18 cellular contexts compared by ENCODE assay signal in the genomic region with DNA sequence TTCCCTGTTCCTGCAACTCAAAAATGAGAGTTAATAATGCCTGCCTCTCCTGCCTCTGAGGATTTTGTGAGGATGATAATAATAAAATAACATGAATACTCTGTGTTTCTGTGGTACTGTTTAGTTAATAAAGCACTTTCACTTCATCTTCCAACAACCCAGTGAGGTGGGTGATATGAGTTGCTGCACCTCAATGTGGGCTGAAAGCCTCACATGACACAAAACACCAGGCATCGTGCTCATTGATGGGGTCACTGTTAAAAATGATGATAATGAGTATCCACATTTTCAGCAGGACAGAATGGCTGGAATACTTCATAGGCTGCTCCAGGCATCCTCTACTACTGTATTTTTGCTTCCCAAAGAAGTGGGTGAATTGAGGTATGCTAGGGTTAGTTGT.
DNase-seq lines count a peak whose midpoint lies in the region; ATAC-seq, FAIRE-seq and TF ChIP-seq lines count a peak whose summit lies in the region.
"Had no signal": no experiment of that assay in that cellular context is flagged by ENCODE, and none has a peak within 500 bp of the region (broad histone marks: within the 10 kb centered on the region; RNA-seq: fewer than 3 reads in every experiment).

No MANE protein-coding gene starts in this region.

- TF ChIP-seq CTCF in GM12878 (IDR thresholded peaks at IDR 0.05 in 2 of 3, conservative IDR thresholded peaks at IDR 0.05 in 1 of 3; ENCODE audit: control insufficient read depth in 2 of 3, extremely low read depth in 1 of 3, insufficient read depth in 1 of 3, low read depth in 3 of 3, low read length in 3 of 3) (no peak), GM23338 (conservative IDR thresholded peaks at IDR 0.05; ENCODE audit: low read depth in 2 of 2) (no peak)

- TF ChIP-seq POLR2A in GM12891 (IDR thresholded peaks at IDR 0.05; ENCODE audit: low read depth, low read length) (no peak), GM12878 (IDR thresholded peaks at IDR 0.05; ENCODE audit: low read depth, low read length) (no peak)

- POLR2A ChIA-PET in GM12878 (lab: Charles Lee): no interaction called here

- SMC1A ChIA-PET in GM12878 (lab: Charles Lee; ENCODE audit: uncharacterized antibody, unreplicated experiment): interaction anchor here (0.6 to 4.1 kb wide), 10 partner anchors 11 to 229 kb away, joined by 3 to 27 read pairs (median 3); no protein-coding TSS in a partner anchor

- no peak overlapping the region for H2AFZ ChIP-seq in GM12878 (ENCODE audit: control insufficient read depth, low read depth, low read length)
- no peak overlapping the region for H2AFZ ChIP-seq in GM23338

- no peak overlapping the region for H3K4me2 ChIP-seq in GM12878 (ENCODE audit: control insufficient read depth, insufficient read depth)
- H3K4me2 ChIP-seq in GM23338: no peak overlapping the region
- H3K4me2 ChIP-seq: KMS-11 had no signal

- H4K20me1 ChIP-seq in GM12878 (ENCODE audit: control insufficient read depth, insufficient read depth) (no peaks in the 10 kb centered on the region), GM23338 (replicated peaks; ENCODE audit: insufficient read depth) (no peaks in the 10 kb centered on the region)

- H3K36me3 ChIP-seq in GM12878 (ENCODE audit: control insufficient read depth in 2 of 2, insufficient read depth in 2 of 2, low read length in 1 of 2) (no peaks in the 10 kb centered on the region), GM23338 (ENCODE audit: insufficient read depth) (no peaks in the 10 kb centered on the region)
- H3K36me3 ChIP-seq: HAP-1 had no signal

- ATAC-seq in GM18868 (IDR thresholded peaks at IDR 0.05; ENCODE audit: unreplicated experiment) (peak; percentile 81), HG02610 (IDR thresholded peaks at IDR 0.05; ENCODE audit: unreplicated experiment) (peak; percentile 69), GM12878 (peak; percentile 80), GM23338 (no peak)

- no peaks in the 10 kb centered on the region for H3F3A ChIP-seq in GM23338 (replicated peaks; ENCODE audit: low read depth)

- no peaks in the 10 kb centered on the region for H3K4me1 ChIP-seq in GM12878 (ENCODE audit: control insufficient read depth, insufficient read depth, low read length)
- peaks cover 35% of the 10 kb centered on the region for H3K4me1 ChIP-seq in GM23338 (ENCODE audit: insufficient read depth)

- H3K27me3 Mint-ChIP-seq in GM23338 (ENCODE audit: insufficient read depth, low read depth, poor library complexity): peaks cover 5% of the 10 kb centered on the region

- TF ChIP-seq RAD21 in GM12878 (IDR thresholded peaks at IDR 0.05; ENCODE audit: insufficient read depth, low read depth, low read length): no peak

- peaks cover 2% of the 10 kb centered on the region; the same call in 1 of the 3 replicates for H3K36me3 Mint-ChIP-seq in GM23338 (ENCODE audit: low read depth)

- WGBS in GM12878 (ENCODE audit: insufficient coverage, insufficient replicate concordance, low lambda C conversion rate, missing lambda C conversion rate): 0% methylated on average over 1 of the region's 1 CpG

- H3K4me1 Mint-ChIP-seq in GM23338: peaks cover 30% of the 10 kb centered on the region

- TF ChIP-seq EP300 in GM12878 (IDR thresholded peaks at IDR 0.05; ENCODE audit: borderline replicate concordance in 1 of 2, control insufficient read depth in 1 of 2, low read depth in 2 of 2, low read length in 2 of 2): peak; percentile 48 to 52; a peak in 3 of 4 replicates

- in situ Hi-C loops in GM12878 (cut with MboI): no loop called here

- H3K27ac ChIP-seq in GM12878 (ENCODE audit: control insufficient read depth, insufficient read depth): no peak overlapping the region
- no peak overlapping the region for H3K27ac ChIP-seq in GM23338 (ENCODE audit: low read depth)
- H3K27ac ChIP-seq: C4-2B, KMS-11 had no signal

- H3K4me3 ChIP-seq in GM12878: no peak overlapping the region
- H3K4me3 ChIP-seq in GM23338: no peak overlapping the region
- H3K4me3 ChIP-seq: HAP-1 had no signal

- DNase-seq in GM12891 (ENCODE audit: insufficient read length, low spot score): no peak
- no peak for DNase-seq in GM12878 (ENCODE audit: low read depth, low spot score)
- no peak for DNase-seq in H4 (ENCODE audit: low spot score)
- no peak for DNase-seq in GM23338 (ENCODE audit: low spot score)
- DNase-seq in NCI-H1436 (lab: John Stamatoyannopoulos, UW): no peak
- no peak for DNase-seq in NCI-H1417 treated with DMSO at 0.1 percent for 48 hours (lab: John Stamatoyannopoulos, UW)
- DNase-seq: AML-193; CD4-positive, alpha-beta T cell; DMS153; GDM1 had no signal

- CTCF ChIA-PET in GM12878 (lab: Yijun Ruan, JAX): interaction anchor here (0.7 to 1.2 kb wide), 4 partner anchors 9 to 226 kb away, joined by 3 to 8 read pairs (median 3); no protein-coding TSS in a partner anchor

- no peaks in the 10 kb centered on the region for H3K79me2 ChIP-seq in GM12878 (ENCODE audit: control insufficient read depth, insufficient read depth, low read length)
- no peaks in the 10 kb centered on the region for H3K79me2 ChIP-seq in GM23338 (replicated peaks; ENCODE audit: insufficient read depth)

- RAD21 ChIA-PET in GM12878 (lab: Charles Lee; ENCODE audit: unreplicated experiment): interaction anchor here (1.1 to 3.4 kb wide), 2 partner anchors 211 to 226 kb away, joined by 3 to 12 read pairs; no protein-coding TSS in a partner anchor

- no peaks in the 10 kb centered on the region for H3K27me3 ChIP-seq in GM12878 (replicated peaks in 1 of 2; ENCODE audit: control insufficient read depth in 2 of 2, insufficient read depth in 2 of 2, low read length in 1 of 2)
- no peaks in the 10 kb centered on the region for H3K27me3 ChIP-seq in GM23338 (ENCODE audit: insufficient read depth)

- no peaks in the 10 kb centered on the region for H3K9me3 Mint-ChIP-seq in GM23338
- H3K9me3 Mint-ChIP-seq: CD4-positive, alpha-beta T cell had no signal

- H3K27ac Mint-ChIP-seq in GM23338: no peak overlapping the region
- H3K27ac Mint-ChIP-seq: CD4-positive, alpha-beta T cell had no signal

- H3K9me3 ChIP-seq in GM12878 (replicated peaks; ENCODE audit: control insufficient read depth, insufficient read depth, low read length): no peaks in the 10 kb centered on the region
- H3K9me3 ChIP-seq: HAP-1 had no signal

- intact Hi-C loops in GM12878 (cut with micrococcal nuclease; ENCODE audit: unreplicated experiment): no loop called here

- FAIRE-seq in GM12891 (lab: Jason Lieb, UNC): no peak
- FAIRE-seq in GM12878 (lab: Jason Lieb, UNC): no peak
- FAIRE-seq: A204.1, GM12892, GM18507 had no signal

- BruUV-seq in GM12878 (replicated peaks; lab: Mats Ljungman, UMichigan): no TSS peak

- H3K4me3 Mint-ChIP-seq in GM23338: no peak overlapping the region
- H3K4me3 Mint-ChIP-seq: CD4-positive, alpha-beta T cell had no signal

- no peak overlapping the region for H3K9ac ChIP-seq in GM12878 (ENCODE audit: control insufficient read depth, insufficient read depth, low read length)
- H3K9ac ChIP-seq: KMS-11 had no signal

- peaks cover 26% of the 10 kb centered on the region; the same call in 1 of the 2 replicates for H3K9me2 ChIP-seq in GM23338 (ENCODE audit: insufficient read depth)

TF ChIP-seq in GM12891, 5 proteins besides CTCF, POLR2A, EP300 and RAD21:
- TF ChIP-seq TAF1 (IDR thresholded peaks at IDR 0.05; ENCODE audit: low read depth, low read length): no peak
- TF ChIP-seq POU2F2 (IDR thresholded peaks at IDR 0.05; ENCODE audit: low read depth, low read length): no peak
- peak; percentile 49; the same call in 1 of the 2 replicates for TF ChIP-seq SPI1 (IDR thresholded peaks at IDR 0.05; ENCODE audit: low read depth, low read length)
- no peak for TF ChIP-seq POLR2AphosphoS5 (IDR thresholded peaks at IDR 0.05; ENCODE audit: low read depth, low read length)
- TF ChIP-seq PAX5 (IDR thresholded peaks at IDR 0.05; ENCODE audit: insufficient read depth, low read length, severe bottlenecking): no peak

TF ChIP-seq in GM12878, 131 proteins besides CTCF, POLR2A, EP300 and RAD21 (continues in another document):
- TF ChIP-seq BACH1 (IDR thresholded peaks at IDR 0.05; ENCODE audit: borderline replicate concordance): peak; percentile 70; the same call in 1 of the 2 replicates
- TF ChIP-seq, protein P1, sequence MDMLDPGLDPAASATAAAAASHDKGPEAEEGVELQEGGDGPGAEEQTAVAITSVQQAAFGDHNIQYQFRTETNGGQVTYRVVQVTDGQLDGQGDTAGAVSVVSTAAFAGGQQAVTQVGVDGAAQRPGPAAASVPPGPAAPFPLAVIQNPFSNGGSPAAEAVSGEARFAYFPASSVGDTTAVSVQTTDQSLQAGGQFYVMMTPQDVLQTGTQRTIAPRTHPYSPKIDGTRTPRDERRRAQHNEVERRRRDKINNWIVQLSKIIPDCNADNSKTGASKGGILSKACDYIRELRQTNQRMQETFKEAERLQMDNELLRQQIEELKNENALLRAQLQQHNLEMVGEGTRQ (IDR thresholded peaks at IDR 0.05; ENCODE audit: borderline replicate concordance, low read depth, low read length): no peak; the same call in 1 of the 2 replicates
- no peak for TF ChIP-seq POLR2AphosphoS2 (IDR thresholded peaks at IDR 0.05; ENCODE audit: low read depth, low read length)
- peak; percentile 89 for TF ChIP-seq MTA2 (IDR thresholded peaks at IDR 0.05; ENCODE audit: low read depth)
- peak; percentile 56; the same call in 1 of the 2 replicates for TF ChIP-seq JUND (IDR thresholded peaks at IDR 0.05; ENCODE audit: low read depth, low read length)
- peak; percentile 83 for TF ChIP-seq BCL11A (IDR thresholded peaks at IDR 0.05; ENCODE audit: low read depth, low read length)
- TF ChIP-seq IKZF1 (conservative IDR thresholded peaks at IDR 0.05): peak; percentile 57
- peak; percentile 79 for TF ChIP-seq RAD51 (IDR thresholded peaks at IDR 0.05)
